In the genomic region with DNA sequence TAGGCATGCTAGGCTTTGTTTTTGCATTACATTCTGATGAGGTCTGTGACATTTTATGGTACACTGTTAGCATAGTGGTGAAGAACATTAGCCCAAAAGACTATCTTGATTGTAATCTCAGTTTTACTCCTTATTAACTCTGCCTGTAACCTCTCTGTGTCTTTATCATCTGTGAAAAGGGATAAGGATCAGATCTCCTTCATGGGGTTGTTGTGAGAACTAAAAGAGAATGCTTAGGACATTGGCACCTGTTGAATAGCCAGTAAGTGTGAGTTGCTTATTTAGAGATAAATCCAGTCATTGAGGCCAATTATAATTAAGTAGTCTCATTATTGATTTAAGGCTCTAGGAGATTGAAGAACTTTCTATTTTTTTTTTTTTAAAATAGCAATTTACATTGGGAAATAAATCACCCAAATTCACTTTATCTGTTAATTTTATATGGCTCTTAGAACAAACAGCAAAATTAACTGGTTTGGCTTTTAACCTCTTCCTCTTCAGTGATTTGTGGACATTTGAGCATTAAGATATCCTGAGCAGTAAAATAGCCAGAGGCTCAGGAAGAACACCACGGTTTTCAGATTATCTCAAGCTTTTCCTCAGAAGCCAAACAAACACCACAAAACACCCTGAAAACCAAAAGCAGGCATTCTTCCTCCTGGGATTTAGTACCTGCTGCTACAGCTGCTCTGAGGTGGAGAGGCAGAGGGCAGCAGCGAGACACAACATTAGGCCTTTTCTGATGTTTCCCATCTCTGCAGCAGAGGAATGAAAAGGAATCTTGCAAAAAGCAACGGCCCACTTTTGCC, we compare ENCODE assay signal across 8 cellular contexts.
A peak's percentile ranks its signal among the peaks of the same experiment; 100 is the strongest.
DNase-seq lines count a peak whose midpoint lies in the region; ATAC-seq and TF ChIP-seq lines count a peak whose summit lies in the region.

No MANE protein-coding gene starts in this region.

- H3K27me3 ChIP-seq in PC-9 (ENCODE audit: insufficient read depth, low read depth) = no peaks in the 10 kb centered on the region

- H3K27ac ChIP-seq in PC-9 = no peak overlapping the region

- H3K4me1 ChIP-seq in PC-9 (replicated peaks; ENCODE audit: insufficient read depth) = no peaks in the 10 kb centered on the region

- H3K4me3 ChIP-seq in PC-9 = no peak overlapping the region

- H3K27ac Mint-ChIP-seq in activated CD4-positive, alpha-beta memory T cell treated with anti-CD3 and anti-CD28 coated beads for 36 hours = no peak overlapping the region
- no peak overlapping the region for H3K27ac Mint-ChIP-seq in activated CD4-positive, alpha-beta memory T cell treated with anti-CD3 and anti-CD28 coated beads, Interleukin-2, amount 10 ng/mL, durations not matched to agents 7 days and 5 days
- H3K27ac Mint-ChIP-seq in activated naive CD8-positive, alpha-beta T cell treated with anti-CD3 and anti-CD28 coated beads, Interleukin-2, amount 50 U/mL, for 24 hours = no peak overlapping the region

- H3K27me3 Mint-ChIP-seq in activated CD4-positive, alpha-beta memory T cell treated with anti-CD3 and anti-CD28 coated beads for 36 hours = no peaks in the 10 kb centered on the region
- H3K27me3 Mint-ChIP-seq in activated CD4-positive, alpha-beta memory T cell treated with anti-CD3 and anti-CD28 coated beads, Interleukin-2, amount 10 ng/mL, durations not matched to agents 7 days and 5 days = no peaks in the 10 kb centered on the region
- H3K27me3 Mint-ChIP-seq in activated naive CD8-positive, alpha-beta T cell treated with anti-CD3 and anti-CD28 coated beads, Interleukin-2, amount 50 U/mL, for 24 hours = no peaks in the 10 kb centered on the region

- H3K9me2 ChIP-seq in PC-9 (ENCODE audit: insufficient read depth) = no peaks in the 10 kb centered on the region

- H2AFZ ChIP-seq in PC-9 = no peak overlapping the region

- no peaks in the 10 kb centered on the region for H3K9me3 ChIP-seq in PC-9 (ENCODE audit: insufficient read depth, low read depth)

- DNase-seq in activated CD4-positive, alpha-beta memory T cell treated with anti-CD3 and anti-CD28 coated beads for 36 hours = peak; percentile 16
- no peak for DNase-seq in activated CD4-positive, alpha-beta memory T cell treated with anti-CD3 and anti-CD28 coated beads, Interleukin-2, amount 10 ng/mL, durations not matched to agents 7 days and 5 days
- DNase-seq in PC-9 = no peak
- peak; percentile 41 for DNase-seq in glomerular visceral epithelial cell (ENCODE audit: extremely low spot score)
- peak; percentile 61 for DNase-seq in superior temporal gyrus (ENCODE audit: extremely low spot score)
- no peak for DNase-seq in activated naive CD8-positive, alpha-beta T cell treated with anti-CD3 and anti-CD28 coated beads, Interleukin-2, amount 50 U/mL, for 24 hours
- DNase-seq in NCI-H2029 (lab: John Stamatoyannopoulos, UW) = no peak
- DNase-seq in DMS153 (lab: John Stamatoyannopoulos, UW) = no peak

- H3K36me3 ChIP-seq in PC-9 (ENCODE audit: low read depth) = no peaks in the 10 kb centered on the region

- H3K4me1 Mint-ChIP-seq in activated CD4-positive, alpha-beta memory T cell treated with anti-CD3 and anti-CD28 coated beads for 36 hours (ENCODE audit: low read depth) = peaks cover 3% of the 10 kb centered on the region
- H3K4me1 Mint-ChIP-seq in activated CD4-positive, alpha-beta memory T cell treated with anti-CD3 and anti-CD28 coated beads, Interleukin-2, amount 10 ng/mL, durations not matched to agents 7 days and 5 days = peaks cover 5% of the 10 kb centered on the region
- H3K4me1 Mint-ChIP-seq in activated naive CD8-positive, alpha-beta T cell treated with anti-CD3 and anti-CD28 coated beads, Interleukin-2, amount 50 U/mL, for 24 hours = peaks cover 4% of the 10 kb centered on the region

- ATAC-seq in activated naive CD8-positive, alpha-beta T cell treated with anti-CD3 and anti-CD28 coated beads, Interleukin-2, amount 50 U/mL, for 24 hours = no peak

- CTCF ChIA-PET in activated CD4-positive, alpha-beta memory T cell treated with anti-CD3 and anti-CD28 coated beads for 36 hours (lab: Charles Lee) = interaction anchor here (0.9 to 1.3 kb wide), 3 partner anchors 8 to 246 kb away, joined by 3 to 4 read pairs (median 3); no protein-coding TSS in a partner anchor
- CTCF ChIA-PET in activated CD4-positive, alpha-beta memory T cell treated with anti-CD3 and anti-CD28 coated beads, Interleukin-2, amount 10 ng/mL, durations not matched to agents 7 days and 5 days (lab: Charles Lee) = interaction anchor here (1.0 kb wide), 1 partner anchor 406 kb away, joined by 3 read pairs; no protein-coding TSS in a partner anchor
- CTCF ChIA-PET in PC-9 (lab: Charles Lee) = no interaction called here

- BruUV-seq in PC-9 (replicated peaks; lab: Mats Ljungman, UMichigan) = no TSS peak

- no peaks in the 10 kb centered on the region for H3F3A ChIP-seq in PC-9 (ENCODE audit: insufficient read depth, low read depth)

- POLR2A ChIA-PET in activated CD4-positive, alpha-beta memory T cell treated with anti-CD3 and anti-CD28 coated beads for 36 hours (lab: Charles Lee) = no interaction called here
- POLR2A ChIA-PET in activated CD4-positive, alpha-beta memory T cell treated with anti-CD3 and anti-CD28 coated beads, Interleukin-2, amount 10 ng/mL, durations not matched to agents 7 days and 5 days (lab: Charles Lee) = no interaction called here
- POLR2A ChIA-PET in PC-9 (lab: Charles Lee; ENCODE audit: unreplicated experiment) = no interaction called here

- H3K36me3 Mint-ChIP-seq in activated CD4-positive, alpha-beta memory T cell treated with anti-CD3 and anti-CD28 coated beads for 36 hours = no peaks in the 10 kb centered on the region
- peaks cover 7% of the 10 kb centered on the region for H3K36me3 Mint-ChIP-seq in activated CD4-positive, alpha-beta memory T cell treated with anti-CD3 and anti-CD28 coated beads, Interleukin-2, amount 10 ng/mL, durations not matched to agents 7 days and 5 days (ENCODE audit: low read depth)
- H3K36me3 Mint-ChIP-seq in activated naive CD8-positive, alpha-beta T cell treated with anti-CD3 and anti-CD28 coated beads, Interleukin-2, amount 50 U/mL, for 24 hours (ENCODE audit: low read depth) = peaks cover 2% of the 10 kb centered on the region

- no peaks in the 10 kb centered on the region for H3K79me2 ChIP-seq in PC-9 (ENCODE audit: low read depth)

- no peak overlapping the region for H3K4me2 ChIP-seq in PC-9

- TF ChIP-seq CTCF in PC-9 (conservative IDR thresholded peaks at IDR 0.05) = peak; percentile 39; the same call in 1 of the 2 replicates

- no peak overlapping the region for H3K4me3 Mint-ChIP-seq in activated CD4-positive, alpha-beta memory T cell treated with anti-CD3 and anti-CD28 coated beads for 36 hours
- no peak overlapping the region for H3K4me3 Mint-ChIP-seq in activated CD4-positive, alpha-beta memory T cell treated with anti-CD3 and anti-CD28 coated beads, Interleukin-2, amount 10 ng/mL, durations not matched to agents 7 days and 5 days
- no peak overlapping the region for H3K4me3 Mint-ChIP-seq in activated naive CD8-positive, alpha-beta T cell treated with anti-CD3 and anti-CD28 coated beads, Interleukin-2, amount 50 U/mL, for 24 hours

- no peaks in the 10 kb centered on the region for H3K9me3 Mint-ChIP-seq in activated CD4-positive, alpha-beta memory T cell treated with anti-CD3 and anti-CD28 coated beads for 36 hours
- H3K9me3 Mint-ChIP-seq in activated CD4-positive, alpha-beta memory T cell treated with anti-CD3 and anti-CD28 coated beads, Interleukin-2, amount 10 ng/mL, durations not matched to agents 7 days and 5 days = no peaks in the 10 kb centered on the region
- no peaks in the 10 kb centered on the region for H3K9me3 Mint-ChIP-seq in activated naive CD8-positive, alpha-beta T cell treated with anti-CD3 and anti-CD28 coated beads, Interleukin-2, amount 50 U/mL, for 24 hours

- H4K20me1 ChIP-seq in PC-9 (ENCODE audit: insufficient read depth) = no peaks in the 10 kb centered on the region

- intact Hi-C loops in activated CD4-positive, alpha-beta memory T cell treated with anti-CD3 and anti-CD28 coated beads for 36 hours (cut with micrococcal nuclease) = no loop called here
- intact Hi-C loops in PC-9 (cut with micrococcal nuclease; ENCODE audit: unreplicated experiment) = loop anchor here (2.0 kb wide), 1 partner anchor 1336 kb away; no protein-coding TSS in a partner anchor

Comparison
In these comparisons a context has a peak if more than half of its experiments do, and no peak if none do; other contexts are left out.
1. DNase-seq: peak in activated CD4-positive, alpha-beta memory T cell treated with anti-CD3 and anti-CD28 coated beads for 36 hours (single experiment), glomerular visceral epithelial cell (single experiment) and superior temporal gyrus (single experiment); none in activated CD4-positive, alpha-beta memory T cell treated with anti-CD3 and anti-CD28 coated beads, Interleukin-2, amount 10 ng/mL, durations not matched to agents 7 days and 5 days (single experiment), PC-9 (0 of 2), activated naive CD8-positive, alpha-beta T cell treated with anti-CD3 and anti-CD28 coated beads, Interleukin-2, amount 50 U/mL, for 24 hours (single experiment), NCI-H2029 (single experiment) and DMS153 (single experiment).